ENCODE assay signal across 8 cellular contexts in the genomic region with DNA sequence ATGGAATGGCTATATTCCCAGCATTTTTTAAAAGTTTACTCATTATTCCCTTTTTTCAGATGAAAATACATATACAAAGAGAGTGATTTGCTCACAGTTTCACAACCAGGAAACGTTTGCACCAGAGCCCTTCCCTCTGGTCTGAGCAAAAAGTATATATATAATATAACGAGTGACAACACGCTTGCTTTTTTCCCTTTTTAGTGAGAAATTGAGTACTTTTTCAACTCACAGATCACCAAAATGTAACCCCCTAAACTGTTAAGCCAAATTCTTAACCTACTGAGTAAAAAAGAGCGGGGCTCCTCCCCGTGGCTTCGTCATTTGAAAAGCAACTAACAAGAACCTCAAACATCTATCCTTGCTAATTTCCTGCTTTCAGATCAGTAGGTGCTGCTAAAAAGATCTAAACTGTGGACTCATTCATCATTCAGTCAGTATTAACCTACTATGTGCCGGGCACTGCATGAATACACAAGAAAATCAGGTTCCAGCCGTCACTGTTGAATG. TPM values are rescaled to one million over a fixed set of nuclear protein-coding genes. Genes with fewer than 3 reads are reported as not detected.
DNase-seq lines count a peak whose midpoint lies in the region; ATAC-seq and TF ChIP-seq lines count a peak whose summit lies in the region.

No MANE protein-coding gene starts in this region.

- H3K9me3 Mint-ChIP-seq in CD4-positive, alpha-beta T cell: no peaks in the 10 kb centered on the region
- H3K9me3 Mint-ChIP-seq in activated B cell treated with CpG ODN at 0.5 μM for 24 hours (no peaks in the 10 kb centered on the region), endothelial cell (ENCODE audit: unreplicated experiment) (no peaks in the 10 kb centered on the region)

- peak overlapping the region; percentile 88 for H3K27ac Mint-ChIP-seq in CD4-positive, alpha-beta T cell
- H3K27ac Mint-ChIP-seq in activated B cell treated with CpG ODN at 0.5 μM for 24 hours: peak overlapping the region; percentile 96
- peak overlapping the region; percentile 95 for H3K27ac Mint-ChIP-seq in endothelial cell (ENCODE audit: unreplicated experiment)

- H3K4me3 Mint-ChIP-seq in CD4-positive, alpha-beta T cell: peak overlapping the region; percentile 89
- H3K4me3 Mint-ChIP-seq in activated B cell treated with CpG ODN at 0.5 μM for 24 hours (peak overlapping the region; percentile 94), endothelial cell (ENCODE audit: unreplicated experiment) (peak overlapping the region; percentile 96)

- CTCF ChIA-PET in CD4-positive, alpha-beta T cell (lab: Charles Lee): interaction anchor here (1.1 to 1.4 kb wide), 2 partner anchors 221 kb away, joined by 3 to 4 read pairs; no protein-coding TSS in a partner anchor
- CTCF ChIA-PET in activated B cell treated with CpG ODN at 0.5 μM for 24 hours (lab: Charles Lee): no interaction called here

- no peaks in the 10 kb centered on the region for H3K79me1 ChIP-seq in neuronal stem cell (ENCODE audit: low read depth, low read length)

- H2AK5ac ChIP-seq in neuronal stem cell (ENCODE audit: low read depth, low read length): no peak overlapping the region

- H3K27ac ChIP-seq in CD4-positive, alpha-beta T cell (ENCODE audit: low read depth, low read length): peak overlapping the region; percentile 86
- peak overlapping the region; percentile 77 for H3K27ac ChIP-seq in HUES64 (ENCODE audit: low read depth, low read length)
- no peak overlapping the region for H3K27ac ChIP-seq in neuronal stem cell (replicated peaks; ENCODE audit: low read length)
- peak overlapping the region in 1 of 2 donors; percentile 52 for H3K27ac ChIP-seq in aorta (ENCODE audit: low read depth in 1 of 2, low read length in 2 of 2)

- H2BK120ac ChIP-seq in neuronal stem cell (ENCODE audit: low read depth, low read length): no peak overlapping the region

- H3K18ac ChIP-seq in neuronal stem cell (ENCODE audit: low read length): no peak overlapping the region

- TF ChIP-seq CTCF in CD4-positive, alpha-beta T cell (IDR thresholded peaks at IDR 0.05): peak; percentile 5
- no peak for TF ChIP-seq CTCF in activated B cell treated with CpG ODN at 0.5 μM for 24 hours (IDR thresholded peaks at IDR 0.05)
- TF ChIP-seq CTCF in endothelial cell (IDR thresholded peaks at IDR 0.05; ENCODE audit: unreplicated experiment): no peak

- peak overlapping the region; percentile 93 for H3K9ac ChIP-seq in HUES64 (ENCODE audit: low read depth, low read length)
- H3K9ac ChIP-seq in neuronal stem cell (ENCODE audit: low read depth, low read length, poor library complexity): no peak overlapping the region

- peaks cover 32% of the 10 kb centered on the region for H3K4me1 Mint-ChIP-seq in CD4-positive, alpha-beta T cell (ENCODE audit: low read depth)
- peaks cover 36% of the 10 kb centered on the region for H3K4me1 Mint-ChIP-seq in activated B cell treated with CpG ODN at 0.5 μM for 24 hours
- peaks cover 24% of the 10 kb centered on the region for H3K4me1 Mint-ChIP-seq in endothelial cell (ENCODE audit: unreplicated experiment)

- 17% methylated on average over 7 of the region's 8 CpGs for WGBS in HUES64
- no CpG with 5 or more reads among the region's 8 CpGs for WGBS in neuronal stem cell (ENCODE audit: extremely low coverage in 2 of 2, insufficient read length in 2 of 2, insufficient replicate concordance in 1 of 2), 2 donors
- 2% methylated on average over 8 of the region's 8 CpGs for WGBS in aorta, 2 donors

- H2BK5ac ChIP-seq in neuronal stem cell (ENCODE audit: low read length): no peak overlapping the region

- peak; percentile 33 for ATAC-seq in CD4-positive, alpha-beta T cell (ENCODE audit: poor library complexity)
- no peak for ATAC-seq in activated B cell treated with CpG ODN at 0.5 μM for 24 hours (ENCODE audit: low read depth)
- no peak for ATAC-seq in aorta (ENCODE audit: low FRiP score)
- no peak for ATAC-seq in GM21423 (IDR thresholded peaks at IDR 0.05; ENCODE audit: unreplicated experiment)

- peak overlapping the region; percentile 91 for H2AFZ ChIP-seq in neuronal stem cell (ENCODE audit: low read length)

- H3K14ac ChIP-seq in neuronal stem cell (ENCODE audit: low read length): no peak overlapping the region

- H3K4me1 ChIP-seq in HUES64 (ENCODE audit: insufficient read depth, low read length): peaks cover 27% of the 10 kb centered on the region
- peaks cover 0 to 3% of the 10 kb centered on the region in 2 donors for H3K4me1 ChIP-seq in neuronal stem cell (ENCODE audit: control insufficient read depth in 2 of 2, insufficient read depth in 1 of 2, low read depth in 1 of 2, low read length in 2 of 2)
- peaks cover 0 to 1% of the 10 kb centered on the region in 2 donors for H3K4me1 ChIP-seq in aorta (ENCODE audit: control insufficient read depth in 1 of 2, insufficient read depth in 2 of 2, low read length in 2 of 2)

- H3K36me3 ChIP-seq in HUES64 (ENCODE audit: insufficient read depth, low read length): no peaks in the 10 kb centered on the region
- H3K36me3 ChIP-seq in neuronal stem cell (replicated peaks in 1 of 2; ENCODE audit: control insufficient read depth in 2 of 2, insufficient read depth in 2 of 2, low read length in 2 of 2): no peaks in the 10 kb centered on the region
- no peaks in the 10 kb centered on the region for H3K36me3 ChIP-seq in aorta (ENCODE audit: control insufficient read depth in 1 of 2, insufficient read depth in 2 of 2, low read length in 1 of 2)

- H3K36me3 Mint-ChIP-seq in CD4-positive, alpha-beta T cell (ENCODE audit: low read depth): peaks cover 15% of the 10 kb centered on the region
- peaks cover 5% of the 10 kb centered on the region for H3K36me3 Mint-ChIP-seq in activated B cell treated with CpG ODN at 0.5 μM for 24 hours (ENCODE audit: low read depth)
- peaks cover 5% of the 10 kb centered on the region for H3K36me3 Mint-ChIP-seq in endothelial cell (ENCODE audit: low read depth, unreplicated experiment)

- no peaks in the 10 kb centered on the region for H3K9me3 ChIP-seq in CD4-positive, alpha-beta T cell (ENCODE audit: control insufficient read depth, low read length)
- no peaks in the 10 kb centered on the region for H3K9me3 ChIP-seq in HUES64 (ENCODE audit: insufficient read depth, low read depth, low read length)
- H3K9me3 ChIP-seq in neuronal stem cell (replicated peaks in 1 of 2; ENCODE audit: control insufficient read depth in 2 of 2, insufficient read depth in 1 of 2, low read depth in 1 of 2, low read length in 2 of 2): no peaks in the 10 kb centered on the region
- no peaks in the 10 kb centered on the region for H3K9me3 ChIP-seq in aorta (ENCODE audit: control insufficient read depth, low read length)

- H3K23ac ChIP-seq in neuronal stem cell (ENCODE audit: low read depth, low read length, poor library complexity): no peak overlapping the region

- H3K4me3 ChIP-seq in HUES64 (ENCODE audit: low read length): peak overlapping the region; percentile 79
- peak overlapping the region in 1 of 2 donors; percentile 61 for H3K4me3 ChIP-seq in neuronal stem cell (ENCODE audit: low read length in 2 of 2)
- peak overlapping the region; percentile 29 to 46 for H3K4me3 ChIP-seq in aorta (ENCODE audit: low read length in 2 of 2)

- H3K27me3 Mint-ChIP-seq in CD4-positive, alpha-beta T cell: no peaks in the 10 kb centered on the region
- H3K27me3 Mint-ChIP-seq in activated B cell treated with CpG ODN at 0.5 μM for 24 hours (no peaks in the 10 kb centered on the region), endothelial cell (ENCODE audit: unreplicated experiment) (peaks cover 12% of the 10 kb centered on the region)

- peak in 9 of 10 experiments; percentile 7 to 47 (median 27) for DNase-seq in CD4-positive, alpha-beta T cell
- DNase-seq in activated B cell treated with CpG ODN at 0.5 μM for 24 hours (no peak), endothelial cell (ENCODE audit: low spot score) (no peak), neuronal stem cell (ENCODE audit: low spot score) (no peak), aorta (no peak), cerebellum (ENCODE audit: low spot score) (no peak)

- H3K4ac ChIP-seq in neuronal stem cell (ENCODE audit: low read length): no peak overlapping the region

- no peak overlapping the region for H2BK12ac ChIP-seq in neuronal stem cell (ENCODE audit: low read length)

- no peak overlapping the region for H4K91ac ChIP-seq in neuronal stem cell (ENCODE audit: low read depth, low read length, poor library complexity)

- H4K8ac ChIP-seq in neuronal stem cell (ENCODE audit: low read depth, low read length): no peak overlapping the region

- H3K27me3 ChIP-seq in CD4-positive, alpha-beta T cell (ENCODE audit: control insufficient read depth, insufficient read depth, low read length): no peaks in the 10 kb centered on the region
- no peaks in the 10 kb centered on the region for H3K27me3 ChIP-seq in HUES64 (ENCODE audit: insufficient read depth, low read length)
- no peaks in the 10 kb centered on the region for H3K27me3 ChIP-seq in neuronal stem cell (ENCODE audit: control insufficient read depth in 3 of 3, insufficient read depth in 3 of 3, low read depth in 1 of 3, low read length in 3 of 3)
- H3K27me3 ChIP-seq in aorta (ENCODE audit: control insufficient read depth in 1 of 2, insufficient read depth in 2 of 2, low read length in 1 of 2): no peaks in the 10 kb centered on the region

- no peak overlapping the region for H3K4me2 ChIP-seq in neuronal stem cell (ENCODE audit: insufficient read depth, low read length, poor library complexity, severe bottlenecking)

- no peak overlapping the region for H2BK15ac ChIP-seq in neuronal stem cell (ENCODE audit: low read length)

- POLR2A ChIA-PET in CD4-positive, alpha-beta T cell (lab: Charles Lee): interaction anchor here (0.6 to 3.6 kb wide), 12 partner anchors 13 to 438 kb away, joined by 3 to 50 read pairs (median 7); a partner anchor contains a TSS
- POLR2A ChIA-PET in activated B cell treated with CpG ODN at 0.5 μM for 24 hours (lab: Charles Lee): interaction anchor here (0.6 to 3.2 kb wide), 10 partner anchors 17 to 437 kb away, joined by 3 to 35 read pairs (median 5); a partner anchor contains a TSS

- intact Hi-C loops in CD4-positive, alpha-beta T cell (cut with DNase I, micrococcal nuclease): loop anchor here (1.0 to 10.0 kb wide), 12 partner anchors 37 to 888 kb away; a partner anchor contains a TSS
- intact Hi-C loops in activated B cell treated with CpG ODN at 0.5 μM for 24 hours (cut with micrococcal nuclease): loop anchor here (1.0 to 10.0 kb wide), 9 partner anchors 14 to 574 kb away; a partner anchor contains a TSS
- intact Hi-C loops in aorta (cut with DNase I): loop anchor here (5.0 to 10.0 kb wide), 3 partner anchors 160 to 437 kb away; a partner anchor contains a TSS

RNA-seq across cellular contexts. Expression of a gene that starts 1.0 kb away (rescaled TPM):
- total RNA-seq in CD4-positive, alpha-beta T cell: 100 to 1,000 TPM in 1 of 2 experiments, 10 to 100 TPM in 1; 100.0 to 110 TPM
- 42.0 TPM for polyA plus RNA-seq in HUES64 (2013, experiment 1 of 2)
- polyA plus RNA-seq in HUES64 (2013, experiment 2 of 2): 40.4 TPM
- total RNA-seq in activated B cell treated with CpG ODN at 0.5 μM for 24 hours (106 and 125 TPM in 2 replicates), endothelial cell (ENCODE audit: unreplicated experiment) (94.0 TPM), aorta (10 to 100 TPM; 39.6 to 74.1 TPM), cerebellum (58.9 TPM)
- polyA plus RNA-seq in neuronal stem cell (2013, experiment 1 of 2): 24.0 TPM
- polyA plus RNA-seq in neuronal stem cell (2013, experiment 2 of 2): 23.4 TPM
- 10 to 100 TPM in 1 of 2 donors, 1 to 10 TPM in 1; 5.2 to 12.9 TPM for polyA plus RNA-seq in aorta

RNA-seq across cellular contexts. Expression of a gene that starts 45.5 kb away (rescaled TPM):
- 1 to 10 TPM; 3.8 to 4.9 TPM for total RNA-seq in CD4-positive, alpha-beta T cell
- 15.0 TPM for polyA plus RNA-seq in HUES64 (2013, experiment 1 of 2)
- 19.0 TPM for polyA plus RNA-seq in HUES64 (2013, experiment 2 of 2)
- total RNA-seq in activated B cell treated with CpG ODN at 0.5 μM for 24 hours (11.0 and 11.3 TPM in 2 replicates), endothelial cell (ENCODE audit: unreplicated experiment) (7.9 TPM), aorta (10 to 100 TPM; 30.4 to 42.0 TPM), cerebellum (25.7 TPM)
- polyA plus RNA-seq in neuronal stem cell (2013, experiment 1 of 2): 7.0 TPM
- polyA plus RNA-seq in neuronal stem cell (2013, experiment 2 of 2): 7.5 TPM
- 10 to 100 TPM; 27.6 to 37.6 TPM for polyA plus RNA-seq in aorta

Comparison
In these comparisons a context has a peak if more than half of its experiments do, and no peak if none do; other contexts are left out.
1. DNase-seq: peak in CD4-positive, alpha-beta T cell (9 of 10); none in activated B cell treated with CpG ODN at 0.5 μM for 24 hours (single experiment), endothelial cell (single experiment), neuronal stem cell (single experiment), aorta (0 of 2) and cerebellum (single experiment).
2. Peak in every context shown above with its lines, with median percentiles within 50 percentile points of each other: H3K27ac Mint-ChIP-seq and H3K4me3 Mint-ChIP-seq.